8 cellular contexts compared by ENCODE assay signal in the genomic region with DNA sequence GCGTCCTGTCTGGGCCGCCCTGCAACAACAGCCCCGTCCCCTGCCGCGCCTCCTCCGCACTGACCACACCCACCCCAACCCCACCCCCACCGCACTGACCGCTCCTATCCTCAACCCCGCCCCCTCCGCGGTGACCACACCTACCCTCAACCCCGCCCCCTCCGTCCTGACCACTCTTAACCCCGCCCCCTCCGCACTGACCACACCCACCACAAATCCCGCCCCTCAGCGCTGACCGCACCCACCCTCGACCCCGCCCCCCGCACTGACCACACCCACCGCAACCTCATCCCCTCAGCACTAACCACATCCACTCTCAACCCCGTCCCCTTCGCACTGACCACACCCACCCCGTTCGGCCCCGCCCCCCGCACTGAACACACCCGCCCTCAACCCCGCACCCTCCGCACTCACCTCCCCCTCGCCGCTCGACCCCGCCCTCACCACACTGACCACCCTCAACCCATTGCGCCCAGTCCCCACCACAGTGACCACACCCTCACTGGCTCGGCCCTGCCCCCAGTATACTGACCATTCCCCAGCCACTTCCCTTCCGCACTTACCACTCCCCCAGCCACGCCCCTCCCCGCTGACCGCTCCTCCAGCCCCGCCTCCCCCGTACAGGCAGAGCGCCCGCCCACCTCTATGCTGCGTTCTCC.
DNase-seq lines count a peak whose midpoint lies in the region; ATAC-seq and TF ChIP-seq lines count a peak whose summit lies in the region.

No MANE protein-coding gene starts in this region.

- H3K27me3 Mint-ChIP-seq in nephron progenitor cell (ENCODE audit: low read depth, poor library complexity), result peaks cover 38% of the 10 kb centered on the region

- TF ChIP-seq POLR2A in GM18505 (IDR thresholded peaks at IDR 0.05; ENCODE audit: borderline replicate concordance, extremely low read depth, insufficient read depth, insufficient read length), result no peak

- DNase-seq in RPMI8226, result peak; percentile 78
- DNase-seq in activated effector memory CD4-positive, alpha-beta T cell treated with anti-CD3 and anti-CD28 coated beads, Interleukin-2, amount 50 U/mL, for 16 hours, result peak; percentile 84
- peak; percentile 89 to 96 for DNase-seq in foreskin fibroblast
- DNase-seq in nephron progenitor cell, result peak; percentile 98
- DNase-seq in stimulated activated naive CD4-positive, alpha-beta T cell (lab: John Stamatoyannopoulos, UW), result peak; percentile 9 to 57 (median 36)
- DNase-seq in NCI-H345 treated with DMSO at 0.1 percent for 48 hours (lab: John Stamatoyannopoulos, UW; ENCODE audit: unreplicated experiment), result no peak

- H3K4me3 ChIP-seq in foreskin fibroblast (ENCODE audit: low read depth in 1 of 2, low read length in 2 of 2), result peak overlapping the region; percentile 51 to 61

- H3K4me3 Mint-ChIP-seq in nephron progenitor cell, result peak overlapping the region; percentile 79

- no peaks in the 10 kb centered on the region for H3K36me3 Mint-ChIP-seq in nephron progenitor cell (ENCODE audit: low read depth)

- H3K9me3 Mint-ChIP-seq in nephron progenitor cell, result no peaks in the 10 kb centered on the region

- peaks cover 15% of the 10 kb centered on the region for H3K4me1 Mint-ChIP-seq in nephron progenitor cell

- no peak overlapping the region for H3K27ac Mint-ChIP-seq in nephron progenitor cell

- TF ChIP-seq CTCF in foreskin fibroblast (IDR thresholded peaks at IDR 0.05; ENCODE audit: low read depth, low read length) (no peak), nephron progenitor cell (IDR thresholded peaks at IDR 0.05) (no peak)

- ATAC-seq in GM18505 (IDR thresholded peaks at IDR 0.05; ENCODE audit: unreplicated experiment) (peak; percentile 43), HG03097 (IDR thresholded peaks at IDR 0.05; ENCODE audit: low FRiP score, unreplicated experiment) (peak; percentile 25)
